ENCODE assay signal across 15 cellular contexts in the genomic region with DNA sequence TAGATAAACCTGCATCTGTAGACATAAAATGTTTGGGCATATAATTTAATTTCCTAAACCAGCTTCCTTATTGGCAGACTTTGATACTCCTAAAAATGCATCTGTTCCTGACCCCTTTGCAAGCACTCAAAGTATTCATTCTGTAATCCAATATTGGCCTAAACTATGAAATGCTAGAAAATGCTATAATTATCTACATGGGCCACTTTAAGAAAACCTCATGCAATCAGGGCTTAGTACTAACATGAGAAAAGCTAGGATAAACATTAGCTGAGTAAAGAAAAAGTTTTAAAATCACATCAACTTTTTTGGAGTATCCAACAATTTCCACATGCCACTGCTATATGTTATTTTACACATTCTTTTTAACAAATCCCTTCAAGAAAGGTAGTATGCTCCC. TPM values are rescaled to one million over a fixed set of nuclear protein-coding genes. Genes with fewer than 3 reads are reported as not detected.
DNase-seq lines count a peak whose midpoint lies in the region; ATAC-seq and TF ChIP-seq lines count a peak whose summit lies in the region.
"Had no signal": no experiment of that assay in that cellular context is flagged by ENCODE, and none has a peak within 500 bp of the region (broad histone marks: within the 10 kb centered on the region; RNA-seq: fewer than 3 reads in every experiment).

No MANE protein-coding gene starts in this region.

- H4K91ac ChIP-seq in IMR-90 (ENCODE audit: insufficient read depth, low read depth, low read length) = no peak overlapping the region

- no peak overlapping the region for H2BK20ac ChIP-seq in IMR-90 (ENCODE audit: low read depth, low read length)

- H3K4me1 ChIP-seq in IMR-90 (ENCODE audit: control insufficient read depth, insufficient read depth, low read length) (peaks cover 8% of the 10 kb centered on the region), breast epithelium (no peaks in the 10 kb centered on the region), ovary (ENCODE audit: insufficient read depth) (peaks cover 18% of the 10 kb centered on the region)

- H3K27me3 ChIP-seq in IMR-90 (ENCODE audit: control insufficient read depth, insufficient read depth, low read length) (no peaks in the 10 kb centered on the region), breast epithelium (no peaks in the 10 kb centered on the region), ovary (no peaks in the 10 kb centered on the region)
- H3K27me3 ChIP-seq: gastrocnemius medialis, testis had no signal

- no peak overlapping the region for H3K9ac ChIP-seq in IMR-90 (ENCODE audit: low read depth, low read length)

- ATAC-seq in IMR-90 (ENCODE audit: low read depth) (peak; percentile 57), left colon (peak; percentile 14)
- ATAC-seq: activated CD8-positive, alpha-beta T cell treated with anti-CD3 and anti-CD28 coated beads, Interleukin-2, amount 10 ng/mL, durations not matched to agents 7 days and 5 days had no signal

- no peak for TF ChIP-seq EP300 in ovary (IDR thresholded peaks at IDR 0.05)

- peaks cover 24 to 73% of the 10 kb centered on the region in 2 experiments for H3K79me1 ChIP-seq in IMR-90 (ENCODE audit: low read depth in 1 of 2, low read length in 2 of 2)

- H3K23ac ChIP-seq in IMR-90 (ENCODE audit: low read depth, low read length) = no peak overlapping the region

- H3K18ac ChIP-seq in IMR-90 (ENCODE audit: low read depth, low read length) = no peak overlapping the region

- peak overlapping the region; percentile 40 for H3K4me2 ChIP-seq in IMR-90 (ENCODE audit: low read depth, low read length)

- H2AK5ac ChIP-seq in IMR-90 (ENCODE audit: low read depth, low read length) = no peak overlapping the region

- TF ChIP-seq RAD21 in IMR-90 (IDR thresholded peaks at IDR 0.05; ENCODE audit: low read length) = no peak

- no peak for TF ChIP-seq POLR2A in IMR-90 (IDR thresholded peaks at IDR 0.05; ENCODE audit: low read depth, low read length)
- no peak for TF ChIP-seq POLR2A in breast epithelium (IDR thresholded peaks at IDR 0.05)
- TF ChIP-seq POLR2A in ovary (IDR thresholded peaks at IDR 0.05) = no peak

- H3K56ac ChIP-seq in IMR-90 (ENCODE audit: extremely low read depth, insufficient read depth, low read length) = no peak overlapping the region

- no peak overlapping the region for H3K14ac ChIP-seq in IMR-90 (replicated peaks; ENCODE audit: low read depth, low read length)

- H3K27ac ChIP-seq in IMR-90 (ENCODE audit: insufficient read depth, low read length) (no peak overlapping the region), breast epithelium (peak overlapping the region; percentile 45 to 56), ovary (no peak overlapping the region)
- H3K27ac ChIP-seq: testis had no signal

- DNase-seq in IMR-90 = no peak
- no peak for DNase-seq in breast epithelium (ENCODE audit: low spot score in 2 of 2)
- DNase-seq in left colon = no peak
- no peak for DNase-seq in stimulated activated naive CD4-positive, alpha-beta T cell treated with Interleukin-2 at 50 U/mL for 16 hours (lab: John Stamatoyannopoulos, UW)
- no peak for DNase-seq in ovary
- no peak for DNase-seq in ureter (ENCODE audit: low spot score)
- no peak for DNase-seq in DMS114 treated with DMSO at 0.1 percent for 48 hours (lab: John Stamatoyannopoulos, UW; ENCODE audit: unreplicated experiment)
- DNase-seq: activated CD8-positive, alpha-beta T cell treated with anti-CD3 and anti-CD28 coated beads, Interleukin-2, amount 10 ng/mL, durations not matched to agents 7 days and 5 days; activated naive CD4-positive, alpha-beta T cell treated with anti-CD3 and anti-CD28 coated beads, Interleukin-2, amount 10 ng/mL, durations not matched to agents 7 days and 5 days; activated T-cell treated with anti-CD3 and anti-CD28 coated beads, Interleukin-2, amount 50 U/mL, for 24 hours; aorta; gastrocnemius medialis; NCI-H146; stimulated activated CD4-positive, alpha-beta T cell treated with anti-CD3 and anti-CD28 coated beads, Interleukin-12 subunit alpha, Interleukin-12 subunit beta, amount 100 ng/mL, for 4 hours; testis had no signal

- 0 out of 3 replicates have a peak overlapping the region, but pooled peaks have one; percentile 12 for H2BK15ac ChIP-seq in IMR-90 (ENCODE audit: low read depth, low read length)

- intact Hi-C loops in IMR-90 (cut with micrococcal nuclease) = loop anchor here (5.0 kb wide), 1 partner anchor 44 kb away; no protein-coding TSS in a partner anchor
- intact Hi-C loops in breast epithelium (cut with DNase I; ENCODE audit: low total_unique reads) = no loop called here
- intact Hi-C loops in left colon (cut with DNase I, micrococcal nuclease) = no loop called here
- intact Hi-C loops in ovary (cut with DNase I) = no loop called here

- no TSS peak for BruUV-seq in IMR-90 (replicated peaks; lab: Mats Ljungman, UMichigan)

- H4K5ac ChIP-seq in IMR-90 (ENCODE audit: low read depth, low read length) = no peak overlapping the region

- 0 out of 2 replicates have a peak, but pooled peaks cover 3% of the 10 kb centered on the region for H3K9me1 ChIP-seq in IMR-90 (ENCODE audit: insufficient read depth, low read length)

- TF ChIP-seq CTCF in IMR-90 (conservative IDR thresholded peaks at IDR 0.05; ENCODE audit: low read depth, low read length) (no peak), breast epithelium (IDR thresholded peaks at IDR 0.05) (no peak), ovary (IDR thresholded peaks at IDR 0.05) (no peak)

- no peak overlapping the region for H4K8ac ChIP-seq in IMR-90 (ENCODE audit: low read depth in 2 of 2, low read length in 2 of 2)

- in situ Hi-C loops in IMR-90 (cut with MboI; ENCODE audit: low sequenced_read_pairs) = no loop called here

- H3K9me3 ChIP-seq in IMR-90 (ENCODE audit: control insufficient read depth, insufficient read depth, low read length) (no peaks in the 10 kb centered on the region), breast epithelium (no peaks in the 10 kb centered on the region), ovary (no peaks in the 10 kb centered on the region)
- H3K9me3 ChIP-seq: gastrocnemius medialis, testis had no signal

- H3K4ac ChIP-seq in IMR-90 (ENCODE audit: low read depth, low read length) = no peak overlapping the region

- peaks cover 6% of the 10 kb centered on the region; the same call in 1 of the 2 replicates for H4K20me1 ChIP-seq in IMR-90 (ENCODE audit: insufficient read depth, low read length)

- dilution Hi-C loops in IMR-90 (cut with HindIII; ENCODE audit: low sequenced_read_pairs, unreplicated experiment) = no loop called here

- H2AFZ ChIP-seq in IMR-90 (replicated peaks; ENCODE audit: low read length, poor library complexity) = no peak overlapping the region

- H3K36me3 ChIP-seq in IMR-90 (ENCODE audit: control insufficient read depth, insufficient read depth, low read length) (no peaks in the 10 kb centered on the region), breast epithelium (no peaks in the 10 kb centered on the region), ovary (no peaks in the 10 kb centered on the region)
- H3K36me3 ChIP-seq: gastrocnemius medialis had no signal

- CTCF ChIA-PET in IMR-90 (lab: Yijun Ruan, JAX) = interaction anchor here (0.8 kb wide), 1 partner anchor 91 kb away, joined by 3 read pairs; no protein-coding TSS in a partner anchor

- H2BK5ac ChIP-seq in IMR-90 (ENCODE audit: low read depth, low read length, poor library complexity, severe bottlenecking) = peak overlapping the region; percentile 55

- POLR2A ChIA-PET in IMR-90 (lab: Charles Lee; ENCODE audit: unreplicated experiment) = interaction anchor here (1.0 kb wide), 1 partner anchor 10 kb away, joined by 3 read pairs; no protein-coding TSS in a partner anchor

- no peak overlapping the region for H2BK120ac ChIP-seq in IMR-90 (ENCODE audit: low read depth, low read length)

- H3K4me3 ChIP-seq in IMR-90 (ENCODE audit: insufficient read depth, low read depth, low read length) (no peak overlapping the region), breast epithelium (no peak overlapping the region), ovary (no peak overlapping the region)
- H3K4me3 ChIP-seq: gastrocnemius medialis, testis had no signal

- H2AK9ac ChIP-seq in IMR-90 (replicated peaks; ENCODE audit: low read depth, low read length, poor library complexity) = no peak overlapping the region

TF ChIP-seq in IMR-90, 13 proteins besides CTCF, POLR2A, EP300 and RAD21:
- TF ChIP-seq, protein P1, sequence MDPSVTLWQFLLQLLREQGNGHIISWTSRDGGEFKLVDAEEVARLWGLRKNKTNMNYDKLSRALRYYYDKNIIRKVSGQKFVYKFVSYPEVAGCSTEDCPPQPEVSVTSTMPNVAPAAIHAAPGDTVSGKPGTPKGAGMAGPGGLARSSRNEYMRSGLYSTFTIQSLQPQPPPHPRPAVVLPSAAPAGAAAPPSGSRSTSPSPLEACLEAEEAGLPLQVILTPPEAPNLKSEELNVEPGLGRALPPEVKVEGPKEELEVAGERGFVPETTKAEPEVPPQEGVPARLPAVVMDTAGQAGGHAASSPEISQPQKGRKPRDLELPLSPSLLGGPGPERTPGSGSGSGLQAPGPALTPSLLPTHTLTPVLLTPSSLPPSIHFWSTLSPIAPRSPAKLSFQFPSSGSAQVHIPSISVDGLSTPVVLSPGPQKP (IDR thresholded peaks at IDR 0.05; ENCODE audit: borderline replicate concordance, low read depth, low read length) = no peak
- TF ChIP-seq, protein P2, sequence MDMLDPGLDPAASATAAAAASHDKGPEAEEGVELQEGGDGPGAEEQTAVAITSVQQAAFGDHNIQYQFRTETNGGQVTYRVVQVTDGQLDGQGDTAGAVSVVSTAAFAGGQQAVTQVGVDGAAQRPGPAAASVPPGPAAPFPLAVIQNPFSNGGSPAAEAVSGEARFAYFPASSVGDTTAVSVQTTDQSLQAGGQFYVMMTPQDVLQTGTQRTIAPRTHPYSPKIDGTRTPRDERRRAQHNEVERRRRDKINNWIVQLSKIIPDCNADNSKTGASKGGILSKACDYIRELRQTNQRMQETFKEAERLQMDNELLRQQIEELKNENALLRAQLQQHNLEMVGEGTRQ (IDR thresholded peaks at IDR 0.05; ENCODE audit: low read depth, low read length) = no peak
- TF ChIP-seq MAZ (IDR thresholded peaks at IDR 0.05; ENCODE audit: borderline replicate concordance, low read depth, low read length) (no peak), RCOR1 (IDR thresholded peaks at IDR 0.05; ENCODE audit: insufficient replicate concordance, low read length) (no peak), MXI1 (IDR thresholded peaks at IDR 0.05; ENCODE audit: borderline replicate concordance, low read depth, low read length) (no peak), SMC3 (IDR thresholded peaks at IDR 0.05; ENCODE audit: low read depth, low read length) (no peak), MAFK (IDR thresholded peaks at IDR 0.05; ENCODE audit: low read depth, low read length) (no peak), CEBPB (IDR thresholded peaks at IDR 0.05; ENCODE audit: low read depth, low read length) (no peak), CHD1 (IDR thresholded peaks at IDR 0.05; ENCODE audit: low read depth, low read length) (no peak)

RNA-seq across cellular contexts. Expression of a gene that starts 57.2 kb away (rescaled TPM):
- total RNA-seq in IMR-90 (2012; rRNA removed) = 34.2 and 37.5 TPM in 2 replicates
- polyA plus RNA-seq in IMR-90 (2012; rRNA removed) = 13.1 and 14.6 TPM in 2 replicates
- polyA plus RNA-seq in IMR-90 (2012; cell fraction: cytosol; rRNA removed) = 4.0 and 6.2 TPM in 2 replicates
- polyA plus RNA-seq in IMR-90 (2012; cell fraction: nucleus; rRNA removed; ENCODE audit: low replicate concordance) = 4.2 and 32.9 TPM in 2 replicates
- 10 to 100 TPM; 48.2 to 93.7 (median 60.6) TPM for total RNA-seq in breast epithelium
- total RNA-seq in left colon = 10 to 100 TPM; 45.5 to 52.9 TPM
- 10 to 100 TPM; 43.1 to 92.3 (median 67.1) TPM for total RNA-seq in ovary
- 10 to 100 TPM; 31.8 to 76.1 TPM for polyA plus RNA-seq in ovary
- 73.5 TPM for total RNA-seq in ureter

Comparison
In these comparisons a context has a peak if more than half of its experiments do, and no peak if none do; other contexts are left out.
1. H3K27ac ChIP-seq: peak in breast epithelium (2 of 2); none in IMR-90 (single experiment) and ovary (0 of 2).